In genomic region chr2:67658820-67659219, GRCh38 we compare ENCODE assay signal across 22 cellular contexts.
"Had no signal": no experiment of that assay in that cellular context is flagged by ENCODE, and none has a peak within 500 bp of the region (broad histone marks: within the 10 kb centered on the region; RNA-seq: fewer than 3 reads in every experiment).

No MANE protein-coding gene starts in this region.

- FAIRE-seq: colon, endothelial cell of umbilical vein, frontal cortex, islet of Langerhans, keratinocyte had no signal

- H3K27ac ChIP-seq: coronary artery, dorsolateral prefrontal cortex, esophagus muscularis mucosa, foreskin keratinocyte, heart right ventricle, left lung, lower lobe of right lung had no signal

- H3K27me3 ChIP-seq: esophagus muscularis mucosa, heart right ventricle, left lung had no signal

- H3K4me3 ChIP-seq: coronary artery, dorsolateral prefrontal cortex, esophagus muscularis mucosa, heart right ventricle, left lung, lower lobe of right lung, mucosa of descending colon had no signal

- H3K9me3 ChIP-seq: left lung, lower lobe of right lung, mucosa of descending colon had no signal

- DNase-seq: dermis blood vessel endothelial cell; dorsolateral prefrontal cortex; effector CD4-positive, alpha-beta T cell; effector memory CD4-positive, alpha-beta T cell; foreskin keratinocyte; glutamatergic neuron; head of caudate nucleus; heart right ventricle; hippocampal formation; left cardiac atrium; left lung; left ventricle myocardium superior; lower lobe of right lung; mesenchymal stem cell; mucosa of descending colon had no signal

- H3K4me1 ChIP-seq: foreskin keratinocyte, heart right ventricle, left lung, lower lobe of right lung had no signal

- H3K36me3 ChIP-seq: esophagus muscularis mucosa, heart right ventricle, left lung, lower lobe of right lung had no signal

- ATAC-seq: foreskin keratinocyte, heart right ventricle, left cardiac atrium, left lung, left ventricle myocardium superior, lower lobe of right lung, mucosa of descending colon had no signal
